31 cellular contexts compared by ENCODE assay signal in genomic region chr11:58188770-58189169, GRCh38. TPM values are rescaled to one million over a fixed set of nuclear protein-coding genes. Genes with fewer than 3 reads are reported as not detected.
"Had no signal": no experiment of that assay in that cellular context is flagged by ENCODE, and none has a peak within 500 bp of the region (broad histone marks: within the 10 kb centered on the region; RNA-seq: fewer than 3 reads in every experiment).

OR9Q2 (plus strand) TSS chr11:58189070; CDS start chr11:58190491, 1,421 bp downstream.

- H3K27ac ChIP-seq: stomach, suprapubic skin, testis, thoracic aorta, thyroid gland, tibial artery, tibial nerve, transverse colon, upper lobe of left lung, upper lobe of right lung, uterus, vagina had no signal

- H3K4me3 ChIP-seq: stomach, suprapubic skin, thoracic aorta, thyroid gland, tibial artery, tibial nerve, transverse colon, upper lobe of left lung, upper lobe of right lung, uterus, vagina had no signal

- DNase-seq: stimulated activated CD4-positive, alpha-beta T cell treated with anti-CD3 and anti-CD28 coated beads, Interleukin-2, amount 100 ng/mL, for 48 hours; stimulated activated CD4-positive, alpha-beta T cell treated with anti-CD3 and anti-CD28 coated beads, Interleukin-4, amount 100 ng/mL, for 1 hour; stimulated activated CD4-positive, alpha-beta T cell treated with anti-CD3 and anti-CD28 coated beads, Interleukin-4, amount 100 ng/mL, for 24 hours; stimulated activated CD4-positive, alpha-beta T cell treated with anti-CD3 and anti-CD28 coated beads, Interleukin-4, amount 100 ng/mL, for 4 hours; stimulated activated CD8-positive, alpha-beta memory T cell treated with anti-CD3 and anti-CD28 coated beads, Interleukin-4, amount 100 ng/mL, for 48 hours; stimulated activated naive B cell treated with anti-CD40 and anti-IgM and Interleukin-4, amounts not matched to agents 10 μg/mL and 1 μg/mL and 100 μg/mL, for 72 hours; stimulated activated naive CD4-positive, alpha-beta T cell; stimulated activated naive CD4-positive, alpha-beta T cell treated with Interleukin-2 at 50 U/mL for 16 hours; stimulated activated naive CD8-positive, alpha-beta T cell treated with anti-CD3 and anti-CD28 coated beads, Interleukin-15, amount 100 ng/mL, for 72 hours; stimulated activated naive CD8-positive, alpha-beta T cell treated with anti-CD3 and anti-CD28 coated beads, Interleukin-15, Interleukin-2, amounts not matched to agents 100 U/mL and 50 U/mL, for 24 hours; stomach; substantia nigra; testis; thyroid gland; tibial artery; transverse colon; trophoblast cell; upper lobe of left lung; upper lobe of right lung; uterus had no signal

- H3K27me3 ChIP-seq: stomach, suprapubic skin, testis, thyroid gland, tibial artery, tibial nerve, transverse colon, upper lobe of left lung, upper lobe of right lung, uterus, vagina had no signal

- H3K36me3 ChIP-seq: stomach, suprapubic skin, thoracic aorta, thyroid gland, tibial artery, tibial nerve, transverse colon, upper lobe of left lung, upper lobe of right lung, uterus, vagina had no signal

- H3K4me1 ChIP-seq: stomach, suprapubic skin, testis, thyroid gland, tibial artery, tibial nerve, upper lobe of left lung, upper lobe of right lung, uterus, vagina had no signal

- H3K9me3 ChIP-seq: stomach, suprapubic skin, testis, thoracic aorta, thyroid gland, tibial artery, tibial nerve, transverse colon, upper lobe of left lung, upper lobe of right lung, uterus, vagina had no signal

- ATAC-seq: stimulated activated effector memory CD8-positive, alpha-beta T cell treated with anti-CD3 and anti-CD28 coated beads, Interleukin-12 subunit alpha, Interleukin-12 subunit beta, amount 100 ng/mL, for 72 hours; stimulated activated memory B cell treated with anti-CD40 and anti-IgM and Interleukin-4, amounts not matched to agents 10 μg/mL and 1 μg/mL and 100 μg/mL, for 72 hours; stimulated activated naive B cell treated with anti-CD40 and anti-IgM and Interleukin-4, amounts not matched to agents 10 μg/mL and 1 μg/mL and 100 μg/mL, for 72 hours; stimulated activated naive CD8-positive, alpha-beta T cell treated with anti-CD3 and anti-CD28 coated beads, Interleukin-15, amount 100 ng/mL, for 72 hours; stimulated activated naive CD8-positive, alpha-beta T cell treated with anti-CD3 and anti-CD28 coated beads, Interleukin-15, Interleukin-2, amounts not matched to agents 100 U/mL and 50 U/mL, for 24 hours; upper lobe of right lung had no signal

RNA-seq across cellular contexts. Expression of gene OR9Q2, which starts in this region (rescaled TPM):
- total RNA-seq: stomach, subcutaneous adipose tissue, temporal lobe, thoracic aorta, thyroid gland, tibial nerve, transverse colon, upper lobe of left lung, upper lobe of right lung, ureter, urinary bladder, uterus, vagina had no signal
- polyA plus RNA-seq: stomach, thymus, urinary bladder had no signal
